8 cellular contexts compared by ENCODE assay signal in the genomic region with DNA sequence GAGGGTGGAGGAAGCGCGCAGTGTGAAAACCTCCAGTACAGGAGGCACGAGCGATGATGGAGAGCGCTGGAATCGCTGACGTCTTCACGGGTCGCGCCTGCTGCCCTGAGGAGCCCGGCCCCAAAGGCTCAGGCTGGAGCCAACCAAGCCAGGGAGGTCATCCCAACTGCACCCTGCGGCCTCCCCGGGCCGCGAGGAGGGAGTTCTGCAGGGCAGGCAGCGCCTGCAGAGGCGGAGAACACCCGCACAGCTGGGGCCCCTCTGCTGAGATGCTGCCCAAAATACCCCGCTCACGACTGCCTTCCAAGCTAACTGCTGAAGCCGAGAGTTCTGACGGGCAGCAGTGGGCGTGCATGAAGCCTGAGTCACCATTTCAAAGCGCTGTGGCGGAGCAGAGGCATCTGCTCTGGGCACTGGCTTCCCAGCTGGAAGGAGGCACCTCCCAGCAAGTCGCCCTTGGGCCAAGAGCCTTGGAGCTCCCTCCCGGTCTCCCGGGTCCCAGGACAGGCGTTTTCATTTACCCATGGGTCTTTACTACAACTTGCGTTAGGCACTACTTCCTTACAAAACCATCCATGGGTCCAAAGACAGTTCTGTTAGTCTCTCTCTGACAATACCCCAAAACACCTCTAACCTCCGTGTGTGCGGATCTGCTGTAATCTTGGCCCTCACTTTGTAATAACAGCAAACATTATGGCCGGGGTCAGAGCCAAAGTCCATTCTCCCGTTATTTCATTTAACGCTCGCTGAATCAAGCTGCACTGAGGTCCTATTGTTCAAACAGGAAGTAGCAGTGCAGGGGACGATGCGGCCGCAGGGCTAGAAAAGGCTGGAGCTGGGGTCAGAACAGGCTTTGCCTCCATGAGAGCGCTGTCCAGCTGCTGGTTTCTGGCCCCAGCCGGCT.
DNase-seq lines count a peak whose midpoint lies in the region; FAIRE-seq and TF ChIP-seq lines count a peak whose summit lies in the region.

No MANE protein-coding gene starts in this region.

- H2BK12ac ChIP-seq in mesenchymal stem cell (ENCODE audit: low read length in 2 of 2), result no peak overlapping the region

- peak overlapping the region; percentile 51 for H3K9ac ChIP-seq in mesenchymal stem cell (ENCODE audit: low read length)

- FAIRE-seq in GM12891 (lab: Jason Lieb, UNC) (no peak), GM12892 (lab: Jason Lieb, UNC) (no peak)

- peaks cover 3% of the 10 kb centered on the region for H3K79me1 ChIP-seq in mesenchymal stem cell (replicated peaks; ENCODE audit: low read length, poor library complexity, severe bottlenecking)

- no peak overlapping the region for H3K18ac ChIP-seq in mesenchymal stem cell (ENCODE audit: low read depth in 1 of 2, low read length in 2 of 2)

- H2BK120ac ChIP-seq in mesenchymal stem cell (ENCODE audit: low read depth, low read length), result no peak overlapping the region

- no peak overlapping the region for H4K91ac ChIP-seq in mesenchymal stem cell (ENCODE audit: low read length)

- no peak overlapping the region for H3K23ac ChIP-seq in mesenchymal stem cell (ENCODE audit: low read length in 2 of 2)

- H2BK5ac ChIP-seq in mesenchymal stem cell (ENCODE audit: low read depth, low read length, poor library complexity, severe bottlenecking), result no peak overlapping the region

- H3K9me3 ChIP-seq in effector memory CD4-positive, alpha-beta T cell (ENCODE audit: control insufficient read depth, low read length), result no peaks in the 10 kb centered on the region
- no peaks in the 10 kb centered on the region for H3K9me3 ChIP-seq in mesenchymal stem cell (ENCODE audit: control insufficient read depth, low read length)

- H3K4me3 ChIP-seq in effector memory CD4-positive, alpha-beta T cell (ENCODE audit: insufficient read depth, low read depth, low read length, poor library complexity, severe bottlenecking), result peak overlapping the region; percentile 45
- H3K4me3 ChIP-seq in mesenchymal stem cell (ENCODE audit: insufficient read depth in 1 of 2, low read depth in 1 of 2, low read length in 2 of 2), result peak overlapping the region in 1 of 2 experiments; percentile 71

- H4K8ac ChIP-seq in mesenchymal stem cell (ENCODE audit: low read length), result no peak overlapping the region

- DNase-seq in GM04503 (ENCODE audit: low read depth), result peak; percentile 31
- DNase-seq in HuH-7 (ENCODE audit: low spot score), result peak; percentile 88
- DNase-seq in activated CD8-positive, alpha-beta memory T cell treated with anti-CD3 and anti-CD28 coated beads for 24 hours, result peak; percentile 85
- DNase-seq in effector memory CD4-positive, alpha-beta T cell, result no peak
- peak; percentile 88 for DNase-seq in mesenchymal stem cell
- DNase-seq in stimulated activated CD4-positive, alpha-beta T cell treated with anti-CD3 and anti-CD28 coated beads, TNF-alpha, amount 100 ng/mL, for 4 hours (ENCODE audit: low read depth in 3 of 3), result peak; percentile 39 to 53 (median 50)
- DNase-seq in GM12891 (ENCODE audit: insufficient read length, low spot score), result no peak
- no peak for DNase-seq in GM12892 (ENCODE audit: insufficient read length)

- no peak overlapping the region for H2AK5ac ChIP-seq in mesenchymal stem cell (ENCODE audit: low read length, severe bottlenecking)

- no peak overlapping the region for H3K4ac ChIP-seq in mesenchymal stem cell (ENCODE audit: low read depth in 1 of 2, low read length in 2 of 2)

- H3K27me3 ChIP-seq in effector memory CD4-positive, alpha-beta T cell (replicated peaks; ENCODE audit: control insufficient read depth, insufficient read depth, low read length, poor library complexity, severe bottlenecking), result no peaks in the 10 kb centered on the region
- peaks cover 0 to 14% of the 10 kb centered on the region in 2 experiments for H3K27me3 ChIP-seq in mesenchymal stem cell (ENCODE audit: control insufficient read depth in 1 of 2, insufficient read depth in 1 of 2, low read length in 2 of 2)

- no peaks in the 10 kb centered on the region for H3K36me3 ChIP-seq in effector memory CD4-positive, alpha-beta T cell (ENCODE audit: control insufficient read depth, insufficient read depth, low read length)
- peaks cover 12 to 16% of the 10 kb centered on the region in 2 experiments for H3K36me3 ChIP-seq in mesenchymal stem cell (ENCODE audit: control insufficient read depth in 1 of 2, insufficient read depth in 2 of 2, low read depth in 1 of 2, low read length in 2 of 2)

- no peaks in the 10 kb centered on the region for H3K4me1 ChIP-seq in effector memory CD4-positive, alpha-beta T cell (ENCODE audit: control insufficient read depth, insufficient read depth, low read length, poor library complexity, severe bottlenecking)
- H3K4me1 ChIP-seq in mesenchymal stem cell (ENCODE audit: control insufficient read depth, insufficient read depth, low read depth, low read length), result peaks cover 13% of the 10 kb centered on the region

- H3K4me2 ChIP-seq in mesenchymal stem cell (ENCODE audit: low read length, poor library complexity, severe bottlenecking), result peak overlapping the region; percentile 74

- H2BK15ac ChIP-seq in mesenchymal stem cell (ENCODE audit: low read depth, poor library complexity, severe bottlenecking), result no peak overlapping the region

- WGBS in mesenchymal stem cell, result 7% methylated on average over 41 of the region's 41 CpGs

- no peak for TF ChIP-seq POLR2A in GM12891 (IDR thresholded peaks at IDR 0.05; ENCODE audit: low read depth, low read length)
- no peak for TF ChIP-seq POLR2A in GM12892 (IDR thresholded peaks at IDR 0.05; ENCODE audit: low read depth, low read length)

- H3K14ac ChIP-seq in mesenchymal stem cell (ENCODE audit: low read length in 2 of 2), result no peak overlapping the region

- H3K27ac ChIP-seq in effector memory CD4-positive, alpha-beta T cell (ENCODE audit: insufficient read depth, low read length, poor library complexity, severe bottlenecking), result no peak overlapping the region
- H3K27ac ChIP-seq in mesenchymal stem cell (ENCODE audit: low read length, poor library complexity, severe bottlenecking), result peak overlapping the region; percentile 56

- H2AFZ ChIP-seq in mesenchymal stem cell (ENCODE audit: low read depth, low read length), result no peak overlapping the region

TF ChIP-seq in GM12891, 5 proteins besides CTCF, POLR2A, EP300 and RAD21:
- TF ChIP-seq POLR2AphosphoS5 (IDR thresholded peaks at IDR 0.05; ENCODE audit: low read depth, low read length), result no peak
- no peak for TF ChIP-seq PAX5 (IDR thresholded peaks at IDR 0.05; ENCODE audit: insufficient read depth, low read length, severe bottlenecking)
- no peak for TF ChIP-seq SPI1 (IDR thresholded peaks at IDR 0.05; ENCODE audit: low read depth, low read length)
- TF ChIP-seq POU2F2 (IDR thresholded peaks at IDR 0.05; ENCODE audit: low read depth, low read length), result no peak
- no peak for TF ChIP-seq TAF1 (IDR thresholded peaks at IDR 0.05; ENCODE audit: low read depth, low read length)

Comparison
In these comparisons a context has a peak if more than half of its experiments do, and no peak if none do; other contexts are left out.
1. DNase-seq: peak in GM04503 (single experiment), HuH-7 (single experiment), activated CD8-positive, alpha-beta memory T cell treated with anti-CD3 and anti-CD28 coated beads for 24 hours (single experiment), mesenchymal stem cell (single experiment) and stimulated activated CD4-positive, alpha-beta T cell treated with anti-CD3 and anti-CD28 coated beads, TNF-alpha, amount 100 ng/mL, for 4 hours (3 of 3); none in effector memory CD4-positive, alpha-beta T cell (0 of 3), GM12891 (single experiment) and GM12892 (single experiment).